9 cellular contexts compared by ENCODE assay signal in genomic region chr9:33029106-33029788, GRCh38. TPM values are rescaled to one million over a fixed set of nuclear protein-coding genes. Genes with fewer than 3 reads are reported as not detected.
DNase-seq lines count a peak whose midpoint lies in the region; ATAC-seq, FAIRE-seq and TF ChIP-seq lines count a peak whose summit lies in the region.
"Had no signal": no experiment of that assay in that cellular context is flagged by ENCODE, and none has a peak within 500 bp of the region (broad histone marks: within the 10 kb centered on the region; RNA-seq: fewer than 3 reads in every experiment).

No MANE protein-coding gene starts in this region.

- H3K4me1 Mint-ChIP-seq in activated CD8-positive, alpha-beta T cell treated with anti-CD3 and anti-CD28 coated beads for 36 hours (ENCODE audit: low read depth) = peaks cover 57% of the 10 kb centered on the region

- no peak for TF ChIP-seq EP300 in gastroesophageal sphincter (IDR thresholded peaks at IDR 0.05)

- no peak overlapping the region for H3K4me3 ChIP-seq in gastroesophageal sphincter

- H3K27ac ChIP-seq in 22Rv1 (peak overlapping the region; percentile 17), gastroesophageal sphincter (peak overlapping the region in 2 of 4 donors; percentile 50 to 58)

- TF ChIP-seq POLR2A in gastroesophageal sphincter (IDR thresholded peaks at IDR 0.05) = no peak

- H3K9me3 ChIP-seq in gastroesophageal sphincter = no peaks in the 10 kb centered on the region
- H3K9me3 ChIP-seq: pancreas had no signal

- peaks cover 5 to 62% of the 10 kb centered on the region in 2 donors for H3K36me3 ChIP-seq in gastroesophageal sphincter

- WGBS in gastroesophageal sphincter (ENCODE audit: low coverage in 1 of 2), 2 donors = 25 to 33% methylated on average over 5 to 6 of the region's 6 CpGs

- CTCF ChIA-PET in activated CD8-positive, alpha-beta T cell treated with anti-CD3 and anti-CD28 coated beads for 36 hours (lab: Charles Lee) = no interaction called here

- TF ChIP-seq CTCF in 22Rv1 (IDR thresholded peaks at IDR 0.05) = no peak
- no peak for TF ChIP-seq CTCF in activated CD8-positive, alpha-beta T cell treated with anti-CD3 and anti-CD28 coated beads for 36 hours (IDR thresholded peaks at IDR 0.05)
- TF ChIP-seq CTCF in gastroesophageal sphincter (IDR thresholded peaks at IDR 0.05) = no peak

- H3K36me3 Mint-ChIP-seq in activated CD8-positive, alpha-beta T cell treated with anti-CD3 and anti-CD28 coated beads for 36 hours (ENCODE audit: low read depth) = peaks cover 74% of the 10 kb centered on the region

- peaks cover 11 to 64% (median 29%) of the 10 kb centered on the region in 3 donors for H3K4me1 ChIP-seq in gastroesophageal sphincter

- H3K27me3 Mint-ChIP-seq in activated CD8-positive, alpha-beta T cell treated with anti-CD3 and anti-CD28 coated beads for 36 hours = no peaks in the 10 kb centered on the region

- no peaks in the 10 kb centered on the region for H3K9me3 Mint-ChIP-seq in activated CD8-positive, alpha-beta T cell treated with anti-CD3 and anti-CD28 coated beads for 36 hours

- POLR2A ChIA-PET in activated CD8-positive, alpha-beta T cell treated with anti-CD3 and anti-CD28 coated beads for 36 hours (lab: Charles Lee) = interaction anchor here (0.9 to 8.8 kb wide), 2 partner anchors 11 to 21 kb away, joined by 3 to 127 read pairs; no protein-coding TSS in a partner anchor

- ATAC-seq in activated CD8-positive, alpha-beta T cell treated with anti-CD3 and anti-CD28 coated beads for 36 hours = no peak
- ATAC-seq in gastroesophageal sphincter (peak; percentile 1), GM21390 (IDR thresholded peaks at IDR 0.05; ENCODE audit: unreplicated experiment) (no peak)
- ATAC-seq: pancreas had no signal

- H3K27ac Mint-ChIP-seq in activated CD8-positive, alpha-beta T cell treated with anti-CD3 and anti-CD28 coated beads for 36 hours = peak overlapping the region; percentile 82

- FAIRE-seq in GM18507 (lab: Jason Lieb, UNC) = peak; percentile 51
- FAIRE-seq: pancreas had no signal

- no peaks in the 10 kb centered on the region for H3K27me3 ChIP-seq in gastroesophageal sphincter
- H3K27me3 ChIP-seq: pancreas had no signal

- peak overlapping the region; percentile 99 for H3K4me3 Mint-ChIP-seq in activated CD8-positive, alpha-beta T cell treated with anti-CD3 and anti-CD28 coated beads for 36 hours

- DNase-seq in GM18507 (ENCODE audit: extremely low spot score, insufficient read length, low read depth) = no peak
- DNase-seq in activated CD8-positive, alpha-beta T cell treated with anti-CD3 and anti-CD28 coated beads for 36 hours = no peak
- DNase-seq in stimulated activated CD4-positive, alpha-beta T cell treated with anti-CD3 and anti-CD28 coated beads, Interleukin-4, amount 100 ng/mL, for 1 hour = no peak
- no peak for DNase-seq in cerebellum (ENCODE audit: low spot score)
- no peak for DNase-seq in NCI-H524 treated with DMSO at 0.1 percent for 48 hours (lab: John Stamatoyannopoulos, UW)
- DNase-seq: pancreas had no signal

- intact Hi-C loops in activated CD8-positive, alpha-beta T cell treated with anti-CD3 and anti-CD28 coated beads for 36 hours (cut with micrococcal nuclease) = no loop called here

RNA-seq across cellular contexts. Expression of gene DNAJA1, which starts 4.2 kb away (rescaled TPM):
- 100 to 1,000 TPM; 139 to 143 TPM for total RNA-seq in activated CD8-positive, alpha-beta T cell treated with anti-CD3 and anti-CD28 coated beads for 36 hours
- total RNA-seq in gastroesophageal sphincter = 100 to 1,000 TPM in 2 of 4 donors, 10 to 100 TPM in 2; 75.6 to 111 (median 96.5) TPM
- 141 TPM for total RNA-seq in cerebellum

RNA-seq across cellular contexts. Expression of gene APTX, which starts 27.8 kb away (rescaled TPM):
- 10 to 100 TPM; 39.2 to 42.9 TPM for total RNA-seq in activated CD8-positive, alpha-beta T cell treated with anti-CD3 and anti-CD28 coated beads for 36 hours
- 10 to 100 TPM; 20.0 to 51.1 (median 25.4) TPM for total RNA-seq in gastroesophageal sphincter
- total RNA-seq in cerebellum = 26.2 TPM

RNA-seq across cellular contexts. Expression of gene SMU1, which starts 47.2 kb away (rescaled TPM):
- total RNA-seq in activated CD8-positive, alpha-beta T cell treated with anti-CD3 and anti-CD28 coated beads for 36 hours = 10 to 100 TPM; 23.8 to 23.9 TPM
- total RNA-seq in gastroesophageal sphincter (10 to 100 TPM; 19.7 to 24.2 (median 21.9) TPM), cerebellum (25.7 TPM)
